21 cellular contexts compared by ENCODE assay signal in genomic region chr5:54361683-54362411, GRCh38. TPM values are rescaled to one million over a fixed set of nuclear protein-coding genes. Genes with fewer than 3 reads are reported as not detected.
DNase-seq lines count a peak whose midpoint lies in the region; ATAC-seq and TF ChIP-seq lines count a peak whose summit lies in the region.
"Had no signal": no experiment of that assay in that cellular context is flagged by ENCODE, and none has a peak within 500 bp of the region (broad histone marks: within the 10 kb centered on the region; RNA-seq: fewer than 3 reads in every experiment).

No MANE protein-coding gene starts in this region.

- intact Hi-C loops in right cardiac atrium (cut with DNase I) = no loop called here

- no peak overlapping the region for H2BK5ac ChIP-seq in neuronal stem cell (ENCODE audit: low read length)

- peaks cover 48% of the 10 kb centered on the region for H3K4me1 Mint-ChIP-seq in chondrocyte (ENCODE audit: low read depth)

- no peaks in the 10 kb centered on the region for H3K36me3 Mint-ChIP-seq in chondrocyte (ENCODE audit: low read depth)
- H3K36me3 Mint-ChIP-seq: memory B cell had no signal

- H3K18ac ChIP-seq in neuronal stem cell (ENCODE audit: low read length) = no peak overlapping the region

- H3K36me3 ChIP-seq in neuronal stem cell (replicated peaks in 1 of 2; ENCODE audit: control insufficient read depth in 2 of 2, insufficient read depth in 2 of 2, low read length in 2 of 2) = peaks cover 0 to 1% of the 10 kb centered on the region in 2 donors
- H3K36me3 ChIP-seq: breast epithelium, upper lobe of right lung had no signal

- peak overlapping the region; percentile 24 for H3K27ac Mint-ChIP-seq in chondrocyte (ENCODE audit: unreplicated experiment)
- H3K27ac Mint-ChIP-seq: memory B cell had no signal

- H3K4me1 ChIP-seq in right cardiac atrium (ENCODE audit: control insufficient read depth, insufficient read depth, low read length) (peaks cover 5% of the 10 kb centered on the region), neuronal stem cell (ENCODE audit: control insufficient read depth in 2 of 2, insufficient read depth in 1 of 2, low read depth in 1 of 2, low read length in 2 of 2) (peaks cover 0 to 5% of the 10 kb centered on the region in 2 donors)
- H3K4me1 ChIP-seq: breast epithelium, upper lobe of right lung had no signal

- H3K4me3 Mint-ChIP-seq in chondrocyte (ENCODE audit: unreplicated experiment) = no peak overlapping the region
- H3K4me3 Mint-ChIP-seq: memory B cell had no signal

- H3K27ac ChIP-seq in right cardiac atrium (ENCODE audit: low read length) = no peak overlapping the region
- H3K27ac ChIP-seq in neuronal stem cell (replicated peaks; ENCODE audit: low read length) = no peak overlapping the region
- H3K27ac ChIP-seq: breast epithelium, upper lobe of right lung had no signal

- H3K4me2 ChIP-seq in neuronal stem cell (ENCODE audit: insufficient read depth, low read length, poor library complexity, severe bottlenecking) = no peak overlapping the region

- no peaks in the 10 kb centered on the region for H3K27me3 ChIP-seq in right cardiac atrium (ENCODE audit: control insufficient read depth, insufficient read depth)
- no peaks in the 10 kb centered on the region for H3K27me3 ChIP-seq in neuronal stem cell (ENCODE audit: control insufficient read depth in 3 of 3, insufficient read depth in 3 of 3, low read depth in 1 of 3, low read length in 3 of 3)
- H3K27me3 ChIP-seq: breast epithelium, upper lobe of right lung had no signal

- ATAC-seq in right cardiac atrium (peak; percentile 81 to 91), GM21390 (IDR thresholded peaks at IDR 0.05; ENCODE audit: unreplicated experiment) (no peak), HG03342 (IDR thresholded peaks at IDR 0.05; ENCODE audit: unreplicated experiment) (no peak)
- ATAC-seq: sciatic nerve, upper lobe of right lung had no signal

- no peak overlapping the region for H2BK15ac ChIP-seq in neuronal stem cell (ENCODE audit: low read length)

- no peaks in the 10 kb centered on the region for H3K79me1 ChIP-seq in neuronal stem cell (ENCODE audit: low read depth, low read length)

- DNase-seq in Ammon's horn (ENCODE audit: low spot score) (peak; percentile 47), chondrocyte (ENCODE audit: low spot score) (no peak), right cardiac atrium (peak; percentile 59 to 89 (median 83)), neuronal stem cell (ENCODE audit: low spot score) (no peak), NCI-H146 (lab: John Stamatoyannopoulos, UW) (no peak)
- DNase-seq: activated CD4-positive, CD25-positive, alpha-beta regulatory T cell treated with anti-CD3 and anti-CD28 coated beads, Interleukin-2, amount 50 U/mL, for 72 hours; activated naive CD4-positive, alpha-beta T cell; activated T-cell treated with anti-CD3 and anti-CD28 coated beads, Interleukin-2, amount 50 U/mL, for 1 hour; cortex of kidney; NCI-H1092; NCI-H2029; NCI-H2227 treated with DMSO at 0.1 percent for 48 hours; OCI-M1; SHP77; stimulated activated CD4-positive, alpha-beta T cell treated with anti-CD3 and anti-CD28 coated beads, Interleukin-15, amount 100 ng/mL, for 24 hours; upper lobe of right lung had no signal

- no peak overlapping the region for H2AFZ ChIP-seq in neuronal stem cell (ENCODE audit: low read length)

- no peak for TF ChIP-seq CTCF in chondrocyte (IDR thresholded peaks at IDR 0.05)

- H3K9me3 ChIP-seq in right cardiac atrium (ENCODE audit: control insufficient read depth, low read length) = no peaks in the 10 kb centered on the region
- H3K9me3 ChIP-seq in neuronal stem cell (replicated peaks in 1 of 2; ENCODE audit: control insufficient read depth in 2 of 2, insufficient read depth in 1 of 2, low read depth in 1 of 2, low read length in 2 of 2) = no peaks in the 10 kb centered on the region
- H3K9me3 ChIP-seq: breast epithelium, upper lobe of right lung had no signal

- no peak overlapping the region for H3K4me3 ChIP-seq in right cardiac atrium (ENCODE audit: low read length)
- H3K4me3 ChIP-seq in neuronal stem cell (ENCODE audit: low read length in 2 of 2) = no peak overlapping the region
- H3K4me3 ChIP-seq: breast epithelium, upper lobe of right lung had no signal

- H2BK120ac ChIP-seq in neuronal stem cell (ENCODE audit: low read depth, low read length) = peak overlapping the region; percentile 83

- H3K23ac ChIP-seq in neuronal stem cell (ENCODE audit: low read depth, low read length, poor library complexity) = no peak overlapping the region

- H2AK5ac ChIP-seq in neuronal stem cell (ENCODE audit: low read depth, low read length) = no peak overlapping the region

- no peak overlapping the region for H3K9ac ChIP-seq in neuronal stem cell (ENCODE audit: low read depth, low read length, poor library complexity)

- H4K8ac ChIP-seq in neuronal stem cell (ENCODE audit: low read depth, low read length) = no peak overlapping the region

- no peak overlapping the region for H4K91ac ChIP-seq in neuronal stem cell (ENCODE audit: low read depth, low read length, poor library complexity)

- H3K27me3 Mint-ChIP-seq in chondrocyte (ENCODE audit: low read depth) = no peaks in the 10 kb centered on the region

- no peak overlapping the region for H3K4ac ChIP-seq in neuronal stem cell (ENCODE audit: low read length)

- 65% methylated on average over 6 of the region's 6 CpGs for WGBS in right cardiac atrium
- WGBS in neuronal stem cell (ENCODE audit: extremely low coverage in 2 of 2, insufficient read length in 2 of 2, insufficient replicate concordance in 1 of 2), 2 donors = no CpG with 5 or more reads among the region's 6 CpGs

- no peak overlapping the region for H2BK12ac ChIP-seq in neuronal stem cell (ENCODE audit: low read length)

- H3K9me3 Mint-ChIP-seq in chondrocyte (ENCODE audit: low read depth) = no peaks in the 10 kb centered on the region
- H3K9me3 Mint-ChIP-seq: memory B cell had no signal

- H3K14ac ChIP-seq in neuronal stem cell (ENCODE audit: low read length) = no peak overlapping the region

RNA-seq across cellular contexts. Expression of gene ARL15, which starts 51.5 kb away (rescaled TPM):
- total RNA-seq in chondrocyte = 13.7 to 32.9 TPM (median 14.0 TPM) in 3 replicates
- 10 to 100 TPM; 24.0 to 30.3 (median 25.1) TPM for total RNA-seq in right cardiac atrium
- polyA plus RNA-seq in right cardiac atrium = 14.2 TPM
- polyA plus RNA-seq in neuronal stem cell (2013, experiment 1 of 2) = 19.0 TPM
- polyA plus RNA-seq in neuronal stem cell (2013, experiment 2 of 2) = 19.0 TPM

Comparison
In these comparisons a context has a peak if more than half of its experiments do, and no peak if none do; other contexts are left out.
1. DNase-seq: peak in Ammon's horn (single experiment) and right cardiac atrium (3 of 3); none in chondrocyte (single experiment), neuronal stem cell (single experiment) and NCI-H146 (single experiment).
2. ATAC-seq: peak in right cardiac atrium (2 of 2); none in GM21390 (single experiment) and HG03342 (single experiment).